In the genomic region with DNA sequence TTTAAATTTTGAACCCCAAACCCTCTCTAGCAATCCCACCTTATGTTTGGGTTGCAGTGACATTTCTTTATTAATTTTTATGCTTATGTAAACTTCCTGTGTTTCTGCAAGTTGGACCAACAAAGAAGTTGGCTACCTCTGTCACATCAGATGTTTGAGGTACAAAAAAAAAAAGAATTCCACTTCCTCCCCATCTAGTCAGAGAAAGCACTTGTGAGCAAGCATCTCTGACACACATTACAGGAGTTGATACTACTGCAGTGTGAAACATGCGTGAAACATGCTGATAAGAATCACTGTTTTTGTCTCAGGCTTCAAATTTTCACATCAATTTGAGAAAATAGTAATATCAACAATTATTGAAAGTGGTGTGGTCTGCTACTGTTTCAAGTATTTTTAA, we compare ENCODE assay signal across 8 cellular contexts. TPM values are rescaled to one million over a fixed set of nuclear protein-coding genes. Genes with fewer than 3 reads are reported as not detected.
DNase-seq lines count a peak whose midpoint lies in the region; FAIRE-seq and TF ChIP-seq lines count a peak whose summit lies in the region.

No MANE protein-coding gene starts in this region.

- no peak for TF ChIP-seq CTCF in chondrocyte (IDR thresholded peaks at IDR 0.05)
- TF ChIP-seq CTCF in neural cell (IDR thresholded peaks at IDR 0.05; ENCODE audit: poor library complexity, severe bottlenecking), result no peak
- TF ChIP-seq CTCF in thyroid gland (IDR thresholded peaks at IDR 0.05), result no peak

- FAIRE-seq in RCC 7860 (lab: Jason Lieb, UNC), result no peak

- H3K36me3 ChIP-seq in KOPT-K1 (ENCODE audit: insufficient read depth, low read length) (peaks cover 21% of the 10 kb centered on the region), neural cell (ENCODE audit: insufficient read depth, low read length) (no peaks in the 10 kb centered on the region), thyroid gland (peaks cover 0 to under 1% of the 10 kb centered on the region in 2 donors)

- H3K27ac Mint-ChIP-seq in chondrocyte (ENCODE audit: unreplicated experiment), result peak overlapping the region; percentile 53

- 67 to 73% methylated on average over 1 of the region's 1 CpG for WGBS in thyroid gland, 2 donors

- no peak overlapping the region for H2AFZ ChIP-seq in neural cell (ENCODE audit: low read depth, low read length)

- H3K27ac ChIP-seq in KOPT-K1 (ENCODE audit: low read depth, low read length, poor library complexity, severe bottlenecking) (peak overlapping the region; percentile 88), neural cell (ENCODE audit: low read length) (no peak overlapping the region), thyroid gland (peak overlapping the region in 1 of 3 donors; percentile 99)

- H3K4me3 Mint-ChIP-seq in chondrocyte (ENCODE audit: unreplicated experiment), result peak overlapping the region; percentile 87

- H3K9me3 Mint-ChIP-seq in chondrocyte (ENCODE audit: low read depth), result no peaks in the 10 kb centered on the region

- peaks cover 4% of the 10 kb centered on the region for H3F3A ChIP-seq in neural cell (ENCODE audit: insufficient read depth, low read length, poor library complexity, severe bottlenecking)

- DNase-seq in Daoy (ENCODE audit: low read depth) (peak; percentile 5), chondrocyte (ENCODE audit: low spot score) (no peak), RCC 7860 (ENCODE audit: low spot score) (no peak), NCI-H748 treated with DMSO at 0.1 percent for 48 hours (lab: John Stamatoyannopoulos, UW) (no peak), thyroid gland (no peak)
- no peak for DNase-seq in effector CD8-positive, alpha-beta T cell (lab: John Stamatoyannopoulos, UW)

- H3K27me3 Mint-ChIP-seq in chondrocyte (ENCODE audit: low read depth), result no peaks in the 10 kb centered on the region

- H3K4me1 ChIP-seq in thyroid gland, result peaks cover 20 to 26% of the 10 kb centered on the region in 2 donors

- H3K4me3 ChIP-seq in neural cell (ENCODE audit: low read length), result peak overlapping the region; percentile 86
- no peak overlapping the region for H3K4me3 ChIP-seq in thyroid gland (replicated peaks in 1 of 3)

- peak overlapping the region; percentile 70 for H3K4me2 ChIP-seq in neural cell (ENCODE audit: low read length)

- H3K9me3 ChIP-seq in KOPT-K1 (ENCODE audit: insufficient read depth, low read length, poor library complexity, severe bottlenecking) (no peaks in the 10 kb centered on the region), neural cell (ENCODE audit: low read length) (no peaks in the 10 kb centered on the region), thyroid gland (no peaks in the 10 kb centered on the region)

- no peak for TF ChIP-seq EP300 in neural cell (conservative IDR thresholded peaks at IDR 0.05; ENCODE audit: poor library complexity, severe bottlenecking)

- no peaks in the 10 kb centered on the region for H4K20me1 ChIP-seq in neural cell (ENCODE audit: insufficient read depth)

- H3K79me2 ChIP-seq in neural cell (replicated peaks; ENCODE audit: insufficient read depth, low read length), result peaks cover 10% of the 10 kb centered on the region

- TF ChIP-seq RAD21 in neural cell (conservative IDR thresholded peaks at IDR 0.05), result no peak

- peaks cover 2% of the 10 kb centered on the region for H3K36me3 Mint-ChIP-seq in chondrocyte (ENCODE audit: low read depth)

- no peak overlapping the region for H3K9ac ChIP-seq in neural cell (ENCODE audit: low read length)

- H3K27me3 ChIP-seq in neural cell (ENCODE audit: insufficient read depth, low read depth, low read length) (no peaks in the 10 kb centered on the region), thyroid gland (no peaks in the 10 kb centered on the region)

- TF ChIP-seq POLR2A in thyroid gland (IDR thresholded peaks at IDR 0.05), result no peak

- no peaks in the 10 kb centered on the region for H3K9me2 ChIP-seq in neural cell (ENCODE audit: insufficient read depth, low read length)

- intact Hi-C loops in thyroid gland (cut with DNase I), result loop anchor here (10.0 kb wide), 1 partner anchor 46 kb away; the partner anchor contains the start of genes ATXN7 and THOC7

- H3K4me1 Mint-ChIP-seq in chondrocyte (ENCODE audit: low read depth), result peaks cover 28% of the 10 kb centered on the region

TF ChIP-seq in neural cell, 6 proteins besides CTCF, POLR2A, EP300 and RAD21:
- TF ChIP-seq REST (IDR thresholded peaks at IDR 0.05; ENCODE audit: borderline replicate concordance) (no peak), POLR2AphosphoS5 (IDR thresholded peaks at IDR 0.05) (no peak), MXI1 (conservative IDR thresholded peaks at IDR 0.05; ENCODE audit: poor library complexity, severe bottlenecking) (no peak), EZH2 (IDR thresholded peaks at IDR 0.05; ENCODE audit: borderline replicate concordance, insufficient read depth, low read length, poor library complexity, severe bottlenecking) (no peak), SMC3 (conservative IDR thresholded peaks at IDR 0.05; ENCODE audit: poor library complexity) (no peak), TAF1 (IDR thresholded peaks at IDR 0.05; ENCODE audit: low read depth) (no peak)

RNA-seq across cellular contexts. Expression of gene SCAANT1, which starts 1.3 kb away (rescaled TPM):
- not detected in 2 replicates for total RNA-seq in Daoy (2014; rRNA removed; shearing (Covaris generic))
- not detected in 3 replicates for total RNA-seq in chondrocyte
- polyA plus RNA-seq in neural cell, result not detected in 2 replicates
- polyA minus RNA-seq in neural cell, result not detected in 2 replicates
- total RNA-seq in thyroid gland, result not detected

RNA-seq across cellular contexts. Expression of gene ATXN7, which starts 47.2 kb away (rescaled TPM):
- 4.8 and 8.4 TPM in 2 replicates for total RNA-seq in Daoy (2014; rRNA removed; shearing (Covaris generic))
- total RNA-seq in chondrocyte (19.1 to 20.6 TPM (median 19.5 TPM) in 3 replicates), thyroid gland (10 to 100 TPM; 23.2 to 51.8 (median 33.8) TPM)
- 6.7 and 8.2 TPM in 2 replicates for polyA plus RNA-seq in neural cell
- polyA minus RNA-seq in neural cell, result 22.9 and 32.3 TPM in 2 replicates

RNA-seq across cellular contexts. Expression of gene THOC7, which starts 47.3 kb away (rescaled TPM):
- 67.1 and 80.0 TPM in 2 replicates for total RNA-seq in Daoy (2014; rRNA removed; shearing (Covaris generic))
- total RNA-seq in chondrocyte (43.0 to 55.7 TPM (median 48.9 TPM) in 3 replicates), thyroid gland (10 to 100 TPM; 39.7 to 80.9 (median 43.1) TPM)
- 78.3 and 80.9 TPM in 2 replicates for polyA plus RNA-seq in neural cell
- polyA minus RNA-seq in neural cell, result 35.5 and 41.2 TPM in 2 replicates
